Comparison of ENCODE assay signal across 22 cellular contexts in genomic region chr1:38283736-38284470, GRCh38.
"Had no signal": no experiment of that assay in that cellular context is flagged by ENCODE, and none has a peak within 500 bp of the region (broad histone marks: within the 10 kb centered on the region; RNA-seq: fewer than 3 reads in every experiment).

No MANE protein-coding gene starts in this region.

- H3K4me3 Mint-ChIP-seq: activated B cell treated with CpG ODN at 0.5 μM for 24 hours; activated CD8-positive, alpha-beta T cell treated with anti-CD3 and anti-CD28 coated beads for 36 hours; activated naive CD4-positive, alpha-beta T cell treated with anti-CD3 and anti-CD28 coated beads, Interleukin-2, amount 10 ng/mL, durations not matched to agents 7 days and 5 days; activated naive CD8-positive, alpha-beta T cell treated with anti-CD3 and anti-CD28 coated beads, Interleukin-2, amount 50 U/mL, for 24 hours; activated T-cell treated with anti-CD3 and anti-CD28 coated beads, Interleukin-2, amount 50 U/mL, for 4 hours; brain; naive thymus-derived CD8-positive, alpha-beta T cell; stimulated activated naive CD8-positive, alpha-beta T cell treated with anti-CD3 and anti-CD28 coated beads, Interleukin-15, Interleukin-2, amounts not matched to agents 100 ng/mL and 50 ng/mL, for 24 hours; T-cell had no signal

- H3K4me1 Mint-ChIP-seq: activated B cell treated with CpG ODN at 0.5 μM for 24 hours; activated naive CD4-positive, alpha-beta T cell treated with anti-CD3 and anti-CD28 coated beads, Interleukin-2, amount 10 ng/mL, durations not matched to agents 7 days and 5 days; activated naive CD8-positive, alpha-beta T cell treated with anti-CD3 and anti-CD28 coated beads, Interleukin-2, amount 50 U/mL, for 24 hours; naive thymus-derived CD8-positive, alpha-beta T cell; T-cell had no signal

- H3K27ac Mint-ChIP-seq: activated B cell treated with CpG ODN at 0.5 μM for 24 hours; activated CD8-positive, alpha-beta T cell treated with anti-CD3 and anti-CD28 coated beads for 36 hours; activated naive CD4-positive, alpha-beta T cell treated with anti-CD3 and anti-CD28 coated beads, Interleukin-2, amount 10 ng/mL, durations not matched to agents 7 days and 5 days; activated naive CD8-positive, alpha-beta T cell treated with anti-CD3 and anti-CD28 coated beads, Interleukin-2, amount 50 U/mL, for 24 hours; naive thymus-derived CD8-positive, alpha-beta T cell; stimulated activated naive CD8-positive, alpha-beta T cell treated with anti-CD3 and anti-CD28 coated beads, Interleukin-15, Interleukin-2, amounts not matched to agents 100 ng/mL and 50 ng/mL, for 24 hours had no signal

- DNase-seq: activated B cell treated with CpG ODN at 0.5 μM for 24 hours; activated CD4-positive, alpha-beta T cell treated with anti-CD3 and anti-CD28 coated beads for 48 hours; activated CD8-positive, alpha-beta memory T cell treated with anti-CD3 and anti-CD28 coated beads, Interleukin-2, amount 50 U/mL, for 4 hours; activated CD8-positive, alpha-beta T cell treated with anti-CD3 and anti-CD28 coated beads for 36 hours; activated effector memory CD4-positive, alpha-beta T cell treated with Interleukin-2 at 50 U/mL for 16 hours; activated naive CD4-positive, alpha-beta T cell treated with anti-CD3 and anti-CD28 coated beads, Interleukin-2, amount 10 ng/mL, durations not matched to agents 7 days and 5 days; activated naive CD8-positive, alpha-beta T cell treated with anti-CD3 and anti-CD28 coated beads, Interleukin-2, amount 50 U/mL, for 24 hours; activated T-cell treated with anti-CD3 and anti-CD28 coated beads, Interleukin-2, amount 50 U/mL, for 4 hours; anterior cingulate cortex; central memory CD4-positive, alpha-beta T cell; cortex of kidney; effector CD4-positive, alpha-beta T cell; esophagus squamous epithelium; naive thymus-derived CD8-positive, alpha-beta T cell; nucleus accumbens; right cardiac atrium; T-cell had no signal

- ATAC-seq: activated CD8-positive, alpha-beta T cell treated with anti-CD3 and anti-CD28 coated beads for 36 hours; activated naive CD8-positive, alpha-beta T cell treated with anti-CD3 and anti-CD28 coated beads, Interleukin-2, amount 50 U/mL, for 24 hours; activated T-cell treated with anti-CD3 and anti-CD28 coated beads, Interleukin-2, amount 50 U/mL, for 4 hours; naive thymus-derived CD8-positive, alpha-beta T cell; right cardiac atrium; T-cell had no signal

- H3K27me3 ChIP-seq: tibial nerve had no signal

- H3K4me1 ChIP-seq: esophagus squamous epithelium, prostate gland had no signal

- H3K9me3 ChIP-seq: prostate gland had no signal

- FAIRE-seq: endothelial cell of umbilical vein had no signal

- H3K36me3 ChIP-seq: esophagus squamous epithelium, prostate gland, tibial nerve had no signal

- H3K36me3 Mint-ChIP-seq: activated naive CD4-positive, alpha-beta T cell treated with anti-CD3 and anti-CD28 coated beads, Interleukin-2, amount 10 ng/mL, durations not matched to agents 7 days and 5 days; brain; T-cell had no signal

- H3K27ac ChIP-seq: esophagus squamous epithelium, prostate gland, tibial nerve had no signal

- H3K4me3 ChIP-seq: esophagus squamous epithelium, prostate gland, tibial nerve had no signal
